Comparison of ENCODE assay signal across 9 cellular contexts in genomic region chr19:41373993-41374392, GRCh38. TPM values are rescaled to one million over a fixed set of nuclear protein-coding genes. Genes with fewer than 3 reads are reported as not detected.
DNase-seq lines count a peak whose midpoint lies in the region; ATAC-seq and TF ChIP-seq lines count a peak whose summit lies in the region.
"Had no signal": no experiment of that assay in that cellular context is flagged by ENCODE, and none has a peak within 500 bp of the region (broad histone marks: within the 10 kb centered on the region; RNA-seq: fewer than 3 reads in every experiment).

No MANE protein-coding gene starts in this region.

- H3K27ac Mint-ChIP-seq in nephron progenitor cell = no peak overlapping the region
- no peak overlapping the region for H3K27ac Mint-ChIP-seq in activated naive CD4-positive, alpha-beta T cell treated with anti-CD3 and anti-CD28 coated beads for 36 hours

- 19 to 46% methylated on average over 12 of the region's 12 CpGs for WGBS in sigmoid colon, 2 donors

- H3K36me3 ChIP-seq in RWPE2 (ENCODE audit: low read depth) (no peaks in the 10 kb centered on the region), sigmoid colon (no peaks in the 10 kb centered on the region)

- CTCF ChIA-PET in activated naive CD4-positive, alpha-beta T cell treated with anti-CD3 and anti-CD28 coated beads for 36 hours (lab: Charles Lee) = no interaction called here

- ATAC-seq in RWPE2 (ENCODE audit: low read depth) (peak; percentile 62), foreskin keratinocyte (peak; percentile 13)

- no peak for TF ChIP-seq CTCF in RWPE2 (IDR thresholded peaks at IDR 0.05; ENCODE audit: poor library complexity, severe bottlenecking)
- no peak for TF ChIP-seq CTCF in foreskin keratinocyte (conservative IDR thresholded peaks at IDR 0.05)
- no peak for TF ChIP-seq CTCF in sigmoid colon (IDR thresholded peaks at IDR 0.05)
- TF ChIP-seq CTCF in nephron progenitor cell (IDR thresholded peaks at IDR 0.05) = no peak

- peaks cover 20% of the 10 kb centered on the region for H3K36me3 Mint-ChIP-seq in nephron progenitor cell (ENCODE audit: low read depth)
- H3K36me3 Mint-ChIP-seq in activated naive CD4-positive, alpha-beta T cell treated with anti-CD3 and anti-CD28 coated beads for 36 hours (ENCODE audit: low read depth) = peaks cover 1% of the 10 kb centered on the region

- H3K27ac ChIP-seq in RWPE2 (ENCODE audit: poor library complexity, severe bottlenecking) (peak overlapping the region; percentile 29), foreskin keratinocyte (no peak overlapping the region), sigmoid colon (peak overlapping the region in 3 of 4 donors; percentile 56 to 70 (median 61))

- no peak overlapping the region for H3K4me3 Mint-ChIP-seq in nephron progenitor cell
- H3K4me3 Mint-ChIP-seq in activated naive CD4-positive, alpha-beta T cell treated with anti-CD3 and anti-CD28 coated beads for 36 hours = no peak overlapping the region

- intact Hi-C loops in sigmoid colon (cut with DNase I) = no loop called here
- intact Hi-C loops in activated naive CD4-positive, alpha-beta T cell treated with anti-CD3 and anti-CD28 coated beads for 36 hours (cut with micrococcal nuclease) = no loop called here

- peaks cover 6% of the 10 kb centered on the region for H3K27me3 Mint-ChIP-seq in nephron progenitor cell (ENCODE audit: low read depth, poor library complexity)
- no peaks in the 10 kb centered on the region for H3K27me3 Mint-ChIP-seq in activated naive CD4-positive, alpha-beta T cell treated with anti-CD3 and anti-CD28 coated beads for 36 hours (ENCODE audit: low read depth)

- peaks cover 25% of the 10 kb centered on the region for H3K4me1 Mint-ChIP-seq in nephron progenitor cell
- peaks cover 16% of the 10 kb centered on the region for H3K4me1 Mint-ChIP-seq in activated naive CD4-positive, alpha-beta T cell treated with anti-CD3 and anti-CD28 coated beads for 36 hours (ENCODE audit: low read depth)

- H3K27me3 ChIP-seq in RWPE2 (ENCODE audit: insufficient read depth, poor library complexity, severe bottlenecking) (no peaks in the 10 kb centered on the region), foreskin keratinocyte (no peaks in the 10 kb centered on the region), sigmoid colon (no peaks in the 10 kb centered on the region)

- no peak for TF ChIP-seq POLR2A in sigmoid colon (IDR thresholded peaks at IDR 0.05)

- H3K4me1 ChIP-seq in RWPE2 (ENCODE audit: insufficient read depth, poor library complexity, severe bottlenecking) (peaks cover 8% of the 10 kb centered on the region), foreskin keratinocyte (peaks cover 5% of the 10 kb centered on the region), sigmoid colon (peaks cover 0 to 51% (median 34%) of the 10 kb centered on the region in 4 donors)

- peak; percentile 85 for DNase-seq in HCEC 1CT
- DNase-seq in RWPE2 (ENCODE audit: low spot score) = no peak
- DNase-seq in foreskin keratinocyte = peak in 1 of 2 donors; percentile 45
- peak; percentile 97 for DNase-seq in sigmoid colon
- no peak for DNase-seq in GF-D8 (lab: John Stamatoyannopoulos, UW)
- DNase-seq in nephron progenitor cell = no peak
- DNase-seq in SIG-M5 treated with dmso at 0.1 percent for 504 hours (lab: John Stamatoyannopoulos, UW; ENCODE audit: unreplicated experiment) = no peak
- no peak for DNase-seq in activated naive CD4-positive, alpha-beta T cell treated with anti-CD3 and anti-CD28 coated beads for 36 hours

- H3K9me3 Mint-ChIP-seq in nephron progenitor cell = no peaks in the 10 kb centered on the region
- H3K9me3 Mint-ChIP-seq in activated naive CD4-positive, alpha-beta T cell treated with anti-CD3 and anti-CD28 coated beads for 36 hours = no peaks in the 10 kb centered on the region
- H3K9me3 Mint-ChIP-seq: neural crest cell had no signal

- H3K9me3 ChIP-seq in RWPE2 (ENCODE audit: severe bottlenecking) = no peaks in the 10 kb centered on the region
- no peaks in the 10 kb centered on the region for H3K9me3 ChIP-seq in sigmoid colon

- H3K4me3 ChIP-seq in RWPE2 (ENCODE audit: severe bottlenecking) = no peak overlapping the region
- H3K4me3 ChIP-seq in sigmoid colon = no peak overlapping the region

- no peak for TF ChIP-seq EP300 in sigmoid colon (IDR thresholded peaks at IDR 0.05)

RNA-seq across cellular contexts. Expression of gene TMEM91, which starts 2.3 kb away (rescaled TPM):
- 3.2 and 4.0 TPM in 2 replicates for total RNA-seq in foreskin keratinocyte
- 3.8 and 4.9 TPM in 2 replicates for polyA plus RNA-seq in foreskin keratinocyte
- 10 to 100 TPM; 13.6 to 47.1 (median 22.6) TPM for total RNA-seq in sigmoid colon
- 1 to 10 TPM in 2 of 3 donors, under 1 TPM in 1; 0.46 to 9.6 (median 5.8) TPM for polyA plus RNA-seq in sigmoid colon
- 1 to 10 TPM; 5.6 to 5.7 TPM for total RNA-seq in activated naive CD4-positive, alpha-beta T cell treated with anti-CD3 and anti-CD28 coated beads for 36 hours

RNA-seq across cellular contexts. Expression of gene B9D2, which starts 10.0 kb away (rescaled TPM):
- total RNA-seq in foreskin keratinocyte (4.4 and 5.8 TPM in 2 replicates), sigmoid colon (10 to 100 TPM in 3 of 4 donors, 1 to 10 TPM in 1; 7.5 to 14.5 (median 13.6) TPM)
- polyA plus RNA-seq in foreskin keratinocyte (6.7 and 8.5 TPM in 2 replicates), sigmoid colon (10 to 100 TPM in 1 of 3 donors, 1 to 10 TPM in 2; 7.2 to 10.1 (median 8.4) TPM)
- 1 to 10 TPM; 3.5 to 4.1 TPM for total RNA-seq in activated naive CD4-positive, alpha-beta T cell treated with anti-CD3 and anti-CD28 coated beads for 36 hours

RNA-seq across cellular contexts. Expression of gene TGFB1, which starts 20.3 kb away (rescaled TPM):
- 26.8 and 26.9 TPM in 2 replicates for total RNA-seq in foreskin keratinocyte
- 51.3 and 52.5 TPM in 2 replicates for polyA plus RNA-seq in foreskin keratinocyte
- 10 to 100 TPM; 16.4 to 27.1 (median 18.1) TPM for total RNA-seq in sigmoid colon
- 10 to 100 TPM in 1 of 3 donors, 1 to 10 TPM in 2; 6.5 to 25.0 (median 7.2) TPM for polyA plus RNA-seq in sigmoid colon
- 10 to 100 TPM; 94.4 to 95.6 TPM for total RNA-seq in activated naive CD4-positive, alpha-beta T cell treated with anti-CD3 and anti-CD28 coated beads for 36 hours

RNA-seq across cellular contexts. Expression of gene EXOSC5, which starts 23.2 kb away (rescaled TPM):
- total RNA-seq in foreskin keratinocyte = 19.6 and 22.7 TPM in 2 replicates
- polyA plus RNA-seq in foreskin keratinocyte = 30.2 and 35.9 TPM in 2 replicates
- 10 to 100 TPM in 3 of 4 donors, 1 to 10 TPM in 1; 6.6 to 21.4 (median 14.4) TPM for total RNA-seq in sigmoid colon
- polyA plus RNA-seq in sigmoid colon = 10 to 100 TPM; 11.6 to 32.7 (median 15.6) TPM
- total RNA-seq in activated naive CD4-positive, alpha-beta T cell treated with anti-CD3 and anti-CD28 coated beads for 36 hours = 10 to 100 TPM; 47.5 to 51.7 TPM

RNA-seq across cellular contexts. Expression of gene BCKDHA, which starts 23.6 kb away (rescaled TPM):
- total RNA-seq in foreskin keratinocyte = 15.9 and 18.7 TPM in 2 replicates
- polyA plus RNA-seq in foreskin keratinocyte = 16.9 and 18.6 TPM in 2 replicates
- total RNA-seq in sigmoid colon = 10 to 100 TPM; 29.6 to 35.7 (median 33.6) TPM
- polyA plus RNA-seq in sigmoid colon = 10 to 100 TPM; 19.0 to 32.9 (median 31.2) TPM
- total RNA-seq in activated naive CD4-positive, alpha-beta T cell treated with anti-CD3 and anti-CD28 coated beads for 36 hours = 10 to 100 TPM; 18.2 to 21.7 TPM

Comparison
In these comparisons a context has a peak if more than half of its experiments do, and no peak if none do; other contexts are left out.
1. DNase-seq: peak in HCEC 1CT (single experiment) and sigmoid colon (single experiment); none in RWPE2 (single experiment), GF-D8 (single experiment), nephron progenitor cell (single experiment), SIG-M5 treated with dmso at 0.1 percent for 504 hours (single experiment) and activated naive CD4-positive, alpha-beta T cell treated with anti-CD3 and anti-CD28 coated beads for 36 hours (single experiment).